28 cellular contexts compared by ENCODE assay signal in genomic region chr6:41077536-41077935, GRCh38. TPM values are rescaled to one million over a fixed set of nuclear protein-coding genes. Genes with fewer than 3 reads are reported as not detected.
"Had no signal": no experiment of that assay in that cellular context is flagged by ENCODE, and none has a peak within 500 bp of the region (broad histone marks: within the 10 kb centered on the region; RNA-seq: fewer than 3 reads in every experiment).

No MANE protein-coding gene starts in this region.

- H3K27ac Mint-ChIP-seq: activated naive CD4-positive, alpha-beta T cell treated with anti-CD3 and anti-CD28 coated beads, Interleukin-2, amount 50 U/mL, for 72 hours; memory B cell; stimulated activated memory B cell treated with anti-CD40 and anti-IgM and Interleukin-4, amounts not matched to agents 10 μg/mL and 1 μg/mL and 100 μg/mL, for 72 hours had no signal

- H3K27ac ChIP-seq: colonic mucosa, gastrocnemius medialis, heart left ventricle, parathyroid adenoma, skin epidermis, stomach, suprapubic skin, tibial nerve, WERI-Rb-1 had no signal

- H2AFZ ChIP-seq: parathyroid adenoma had no signal

- H3K4me3 Mint-ChIP-seq: memory B cell; stimulated activated memory B cell treated with anti-CD40 and anti-IgM and Interleukin-4, amounts not matched to agents 10 μg/mL and 1 μg/mL and 100 μg/mL, for 72 hours had no signal

- H3K9me3 Mint-ChIP-seq: activated naive CD4-positive, alpha-beta T cell treated with anti-CD3 and anti-CD28 coated beads, Interleukin-2, amount 50 U/mL, for 72 hours; memory B cell; nephron; stimulated activated memory B cell treated with anti-CD40 and anti-IgM and Interleukin-4, amounts not matched to agents 10 μg/mL and 1 μg/mL and 100 μg/mL, for 72 hours had no signal

- FAIRE-seq: TTC549, urothelium cell line had no signal

- H3K27me3 Mint-ChIP-seq: memory B cell; stimulated activated memory B cell treated with anti-CD40 and anti-IgM and Interleukin-4, amounts not matched to agents 10 μg/mL and 1 μg/mL and 100 μg/mL, for 72 hours had no signal

- H3K27me3 ChIP-seq: colonic mucosa, esophagus squamous epithelium, gastrocnemius medialis, heart left ventricle, stomach, suprapubic skin, tibial nerve had no signal

- H3K9me3 ChIP-seq: colonic mucosa, esophagus squamous epithelium, gastrocnemius medialis, heart left ventricle, stomach, suprapubic skin, tibial nerve had no signal

- H3K4me1 ChIP-seq: colonic mucosa had no signal

- ATAC-seq: activated naive CD4-positive, alpha-beta T cell treated with anti-CD3 and anti-CD28 coated beads, Interleukin-2, amount 50 U/mL, for 72 hours; gastrocnemius medialis; heart left ventricle; left cardiac atrium; right cardiac atrium; stimulated activated memory B cell treated with anti-CD40 and anti-IgM and Interleukin-4, amounts not matched to agents 10 μg/mL and 1 μg/mL and 100 μg/mL, for 72 hours had no signal

- H3K9ac ChIP-seq: parathyroid adenoma had no signal

- DNase-seq: activated CD4-positive, CD25-positive, alpha-beta regulatory T cell treated with anti-CD3 and anti-CD28 coated beads, Interleukin-2, amount 50 U/mL, for 72 hours; activated gamma-delta T cell; aorta; central memory CD4-positive, alpha-beta T cell; colonic mucosa; esophagus squamous epithelium; gastrocnemius medialis; heart left ventricle; islet precursor cell; left cardiac atrium; right cardiac atrium; stimulated activated CD4-positive, alpha-beta T cell treated with anti-CD3 and anti-CD28 coated beads, Interleukin-1b, Interleukin-23, amount 100 ng/mL, for 48 hours; stomach; WERI-Rb-1 had no signal

- H3K4me3 ChIP-seq: colonic mucosa, esophagus squamous epithelium, gastrocnemius medialis, heart left ventricle, skin epidermis, stomach, suprapubic skin, tibial nerve had no signal

RNA-seq across cellular contexts. Expression of gene APOBEC2, which starts 24.5 kb away (rescaled TPM):
- total RNA-seq: activated naive CD4-positive, alpha-beta T cell treated with anti-CD3 and anti-CD28 coated beads, Interleukin-2, amount 50 U/mL, for 72 hours; aorta; lower leg skin; mononuclear cell; pulmonary artery endothelial cell; suprapubic skin; tibial nerve had no signal
- polyA plus RNA-seq: aorta had no signal

RNA-seq across cellular contexts. Expression of gene TSPO2, which starts 35.3 kb away (rescaled TPM):
- total RNA-seq: activated naive CD4-positive, alpha-beta T cell treated with anti-CD3 and anti-CD28 coated beads, Interleukin-2, amount 50 U/mL, for 72 hours; aorta; colonic mucosa; esophagus squamous epithelium; gastrocnemius medialis; heart left ventricle; left cardiac atrium; lower leg skin; mononuclear cell; myocyte; pulmonary artery endothelial cell; right cardiac atrium; stomach; suprapubic skin; tibial nerve had no signal
- polyA plus RNA-seq: aorta, heart left ventricle, right cardiac atrium had no signal
